In the genomic region with DNA sequence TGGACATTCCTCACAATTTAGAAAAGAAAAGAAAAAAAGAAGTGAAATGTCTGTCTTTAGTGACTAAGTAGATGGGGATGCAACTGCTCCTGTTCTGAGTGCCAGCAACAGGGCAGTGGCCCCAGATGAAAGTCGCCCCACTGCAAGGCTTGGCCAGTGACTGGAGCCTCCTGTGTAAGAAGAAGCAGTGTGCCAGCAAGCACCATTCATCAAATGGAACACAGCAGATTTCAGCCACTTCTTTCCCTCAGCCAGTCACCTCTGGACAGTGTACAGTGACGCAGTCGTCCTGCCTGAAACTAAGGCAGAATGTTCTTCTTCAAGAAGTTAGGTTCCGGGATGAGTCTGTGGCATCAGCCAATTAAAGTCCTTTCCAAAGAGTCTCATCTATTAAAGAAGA, we compare ENCODE assay signal across 28 cellular contexts.
DNase-seq lines count a peak whose midpoint lies in the region; ATAC-seq and TF ChIP-seq lines count a peak whose summit lies in the region.
"Had no signal": no experiment of that assay in that cellular context is flagged by ENCODE, and none has a peak within 500 bp of the region (broad histone marks: within the 10 kb centered on the region; RNA-seq: fewer than 3 reads in every experiment).

No MANE protein-coding gene starts in this region.

- intact Hi-C loops in natural killer cell (cut with micrococcal nuclease) (no loop called here), MCF 10A (cut with micrococcal nuclease) (no loop called here)

- H3K27ac Mint-ChIP-seq in natural killer cell treated with Interleukin-12 subunit alpha and Interleukin-12 subunit beta and Interleukin-15 and Interleukin-18, amount 100 ng/mL, for 72 hours: peak overlapping the region; percentile 14 to 15
- H3K27ac Mint-ChIP-seq in natural killer cell: no peak overlapping the region
- H3K27ac Mint-ChIP-seq in neural crest cell (ENCODE audit: unreplicated experiment): peak overlapping the region; percentile 14
- H3K27ac Mint-ChIP-seq in MCF 10A (ENCODE audit: low read depth, unreplicated experiment): no peak overlapping the region
- H3K27ac Mint-ChIP-seq: activated CD8-positive, alpha-beta T cell treated with anti-CD3 and anti-CD28 coated beads for 36 hours; activated naive CD8-positive, alpha-beta T cell; B cell; dendritic cell treated with granulocyte-macrophage colony-stimulating factor and Interleukin-4, amounts not matched to agents 40 ng/mL and 50 ng/mL, for 4 days; progenitor cell of endocrine pancreas; stimulated activated effector memory CD8-positive, alpha-beta T cell treated with anti-CD3 and anti-CD28 coated beads, Interleukin-12 subunit alpha, Interleukin-12 subunit beta, amount 100 ng/mL, for 72 hours; T-helper 17 cell had no signal

- no peak for TF ChIP-seq EP300 in gastroesophageal sphincter (IDR thresholded peaks at IDR 0.05)

- TF ChIP-seq POLR2A in gastroesophageal sphincter (IDR thresholded peaks at IDR 0.05): no peak

- peaks cover 0 to 39% (median 4%) of the 10 kb centered on the region in 3 donors for H3K4me1 ChIP-seq in gastroesophageal sphincter
- H3K4me1 ChIP-seq: ascending aorta, left ventricle myocardium inferior had no signal

- no peaks in the 10 kb centered on the region for H3K36me3 Mint-ChIP-seq in natural killer cell treated with Interleukin-12 subunit alpha and Interleukin-12 subunit beta and Interleukin-15 and Interleukin-18, amount 100 ng/mL, for 72 hours
- H3K36me3 Mint-ChIP-seq in natural killer cell (no peaks in the 10 kb centered on the region), neural crest cell (ENCODE audit: low read depth) (no peaks in the 10 kb centered on the region), MCF 10A (ENCODE audit: insufficient read depth, unreplicated experiment) (no peaks in the 10 kb centered on the region)
- H3K36me3 Mint-ChIP-seq: activated naive CD8-positive, alpha-beta T cell; stimulated activated effector memory CD8-positive, alpha-beta T cell treated with anti-CD3 and anti-CD28 coated beads, Interleukin-12 subunit alpha, Interleukin-12 subunit beta, amount 100 ng/mL, for 72 hours had no signal

- no peaks in the 10 kb centered on the region for H3K9me3 Mint-ChIP-seq in natural killer cell treated with Interleukin-12 subunit alpha and Interleukin-12 subunit beta and Interleukin-15 and Interleukin-18, amount 100 ng/mL, for 72 hours
- H3K9me3 Mint-ChIP-seq in natural killer cell: no peaks in the 10 kb centered on the region
- no peaks in the 10 kb centered on the region for H3K9me3 Mint-ChIP-seq in neural crest cell
- no peaks in the 10 kb centered on the region for H3K9me3 Mint-ChIP-seq in MCF 10A (ENCODE audit: unreplicated experiment)
- H3K9me3 Mint-ChIP-seq: activated CD8-positive, alpha-beta T cell treated with anti-CD3 and anti-CD28 coated beads for 36 hours; dendritic cell treated with granulocyte-macrophage colony-stimulating factor and Interleukin-4, amounts not matched to agents 40 ng/mL and 50 ng/mL, for 4 days; stimulated activated effector memory CD8-positive, alpha-beta T cell treated with anti-CD3 and anti-CD28 coated beads, Interleukin-12 subunit alpha, Interleukin-12 subunit beta, amount 100 ng/mL, for 72 hours had no signal

- no peaks in the 10 kb centered on the region for H3K27me3 Mint-ChIP-seq in natural killer cell treated with Interleukin-12 subunit alpha and Interleukin-12 subunit beta and Interleukin-15 and Interleukin-18, amount 100 ng/mL, for 72 hours
- no peaks in the 10 kb centered on the region for H3K27me3 Mint-ChIP-seq in natural killer cell (ENCODE audit: low read depth in 2 of 2)
- no peaks in the 10 kb centered on the region for H3K27me3 Mint-ChIP-seq in neural crest cell (ENCODE audit: low read depth)
- no peaks in the 10 kb centered on the region for H3K27me3 Mint-ChIP-seq in MCF 10A (ENCODE audit: insufficient read depth, unreplicated experiment)
- H3K27me3 Mint-ChIP-seq: activated CD8-positive, alpha-beta T cell treated with anti-CD3 and anti-CD28 coated beads for 36 hours; dendritic cell treated with granulocyte-macrophage colony-stimulating factor and Interleukin-4, amounts not matched to agents 40 ng/mL and 50 ng/mL, for 4 days had no signal

- no TSS peak for BruUV-seq in MCF 10A (replicated peaks; lab: Mats Ljungman, UMichigan)

- peaks cover 0 to 9% of the 10 kb centered on the region in 2 donors for H3K4me1 Mint-ChIP-seq in natural killer cell treated with Interleukin-12 subunit alpha and Interleukin-12 subunit beta and Interleukin-15 and Interleukin-18, amount 100 ng/mL, for 72 hours (ENCODE audit: low read depth in 2 of 2)
- H3K4me1 Mint-ChIP-seq in natural killer cell (peaks cover 9 to 10% of the 10 kb centered on the region in 2 donors), neural crest cell (peaks cover 40% of the 10 kb centered on the region), MCF 10A (ENCODE audit: insufficient read depth, unreplicated experiment) (no peaks in the 10 kb centered on the region)
- H3K4me1 Mint-ChIP-seq: B cell; stimulated activated effector memory CD8-positive, alpha-beta T cell treated with anti-CD3 and anti-CD28 coated beads, Interleukin-12 subunit alpha, Interleukin-12 subunit beta, amount 100 ng/mL, for 72 hours had no signal

- H3K36me3 ChIP-seq in gastroesophageal sphincter: no peaks in the 10 kb centered on the region
- H3K36me3 ChIP-seq: ascending aorta, left ventricle myocardium inferior had no signal

- no peak for DNase-seq in natural killer cell treated with Interleukin-12 subunit alpha and Interleukin-12 subunit beta and Interleukin-15 and Interleukin-18, amount 100 ng/mL, for 72 hours (ENCODE audit: low spot score)
- DNase-seq in natural killer cell (no peak), neural crest cell (ENCODE audit: low read depth, low spot score) (no peak), MCF 10A (ENCODE audit: unreplicated experiment) (no peak), UCSD-AML1 (lab: John Stamatoyannopoulos, UW; ENCODE audit: unreplicated experiment) (no peak), dedifferentiated amniotic fluid mesenchymal stem cell (ENCODE audit: extremely low spot score) (no peak), activated gamma-delta T cell (lab: John Stamatoyannopoulos, UW) (no peak)
- DNase-seq: activated CD4-positive, alpha-beta T cell treated with anti-CD3 and anti-CD28 coated beads for 1 hour; activated CD8-positive, alpha-beta T cell treated with anti-CD3 and anti-CD28 coated beads for 36 hours; activated T-cell treated with anti-CD3 and anti-CD28 coated beads for 4 hours; central memory CD4-positive, alpha-beta T cell; Karpas-422; left ventricle myocardium inferior; NCI-H446; NCI-H82; SK-N-SH; stimulated activated CD4-positive, alpha-beta T cell treated with anti-CD3 and anti-CD28 coated beads, Interleukin-4, amount 100 ng/mL, for 24 hours; T-helper 17 cell had no signal

- WGBS in gastroesophageal sphincter (ENCODE audit: low coverage in 1 of 2), 2 donors: 39% methylated on average over 3 of the region's 4 CpGs; no CpG with 5 or more reads in 1 of the 2 donors

- no peak overlapping the region for H3K4me3 ChIP-seq in gastroesophageal sphincter
- H3K4me3 ChIP-seq: ascending aorta, left ventricle myocardium inferior had no signal

- no peaks in the 10 kb centered on the region for H3K9me3 ChIP-seq in gastroesophageal sphincter
- H3K9me3 ChIP-seq: ascending aorta, left ventricle myocardium inferior, SK-N-SH had no signal

- TF ChIP-seq CTCF in natural killer cell (IDR thresholded peaks at IDR 0.05) (no peak), gastroesophageal sphincter (IDR thresholded peaks at IDR 0.05) (no peak), neural crest cell (conservative IDR thresholded peaks at IDR 0.05) (no peak), MCF 10A (IDR thresholded peaks at IDR 0.05; ENCODE audit: unreplicated experiment) (no peak)

- H3K27ac ChIP-seq in gastroesophageal sphincter: peak overlapping the region; percentile 16 to 70 (median 45)
- H3K27ac ChIP-seq: 22Rv1, ascending aorta, HL-60, left ventricle myocardium inferior had no signal

- POLR2A ChIA-PET in MCF 10A (lab: Yijun Ruan, JAX): interaction anchor here (1.2 kb wide), 1 partner anchor 57 kb away, joined by 3 read pairs; no protein-coding TSS in a partner anchor

- no peak for ATAC-seq in natural killer cell treated with Interleukin-12 subunit alpha and Interleukin-12 subunit beta and Interleukin-15 and Interleukin-18, amount 100 ng/mL, for 72 hours
- no peak for ATAC-seq in natural killer cell
- ATAC-seq in gastroesophageal sphincter: peak; percentile 76
- ATAC-seq: activated CD8-positive, alpha-beta T cell treated with anti-CD3 and anti-CD28 coated beads for 36 hours; sciatic nerve; stimulated activated effector memory CD8-positive, alpha-beta T cell treated with anti-CD3 and anti-CD28 coated beads, Interleukin-12 subunit alpha, Interleukin-12 subunit beta, amount 100 ng/mL, for 72 hours; T-helper 17 cell had no signal

- CTCF ChIA-PET in MCF 10A (lab: Yijun Ruan, JAX): interaction anchor here (0.7 to 1.5 kb wide), 3 partner anchors 11 to 318 kb away, joined by 4 to 8 read pairs (median 5); no protein-coding TSS in a partner anchor

- H3K27me3 ChIP-seq in gastroesophageal sphincter: no peaks in the 10 kb centered on the region
- H3K27me3 ChIP-seq: ascending aorta had no signal

- H3K4me3 Mint-ChIP-seq in natural killer cell treated with Interleukin-12 subunit alpha and Interleukin-12 subunit beta and Interleukin-15 and Interleukin-18, amount 100 ng/mL, for 72 hours: no peak overlapping the region
- no peak overlapping the region for H3K4me3 Mint-ChIP-seq in natural killer cell
- H3K4me3 Mint-ChIP-seq in neural crest cell: no peak overlapping the region
- H3K4me3 Mint-ChIP-seq in MCF 10A (ENCODE audit: unreplicated experiment): no peak overlapping the region
- H3K4me3 Mint-ChIP-seq: activated CD8-positive, alpha-beta T cell treated with anti-CD3 and anti-CD28 coated beads for 36 hours; activated naive CD8-positive, alpha-beta T cell; B cell; dendritic cell treated with granulocyte-macrophage colony-stimulating factor and Interleukin-4, amounts not matched to agents 40 ng/mL and 50 ng/mL, for 4 days; stimulated activated effector memory CD8-positive, alpha-beta T cell treated with anti-CD3 and anti-CD28 coated beads, Interleukin-12 subunit alpha, Interleukin-12 subunit beta, amount 100 ng/mL, for 72 hours; T-helper 17 cell had no signal

Comparison
In these comparisons a context has a peak if more than half of its experiments do, and no peak if none do; other contexts are left out.
1. H3K27ac Mint-ChIP-seq: peak in natural killer cell treated with Interleukin-12 subunit alpha and Interleukin-12 subunit beta and Interleukin-15 and Interleukin-18, amount 100 ng/mL, for 72 hours (2 of 2) and neural crest cell (single experiment); none in natural killer cell (0 of 2) and MCF 10A (single experiment).